Comparison of ENCODE assay signal across 7 cellular contexts in genomic region chr17:18141210-18141803, GRCh38. TPM values are rescaled to one million over a fixed set of nuclear protein-coding genes. Genes with fewer than 3 reads are reported as not detected.
DNase-seq lines count a peak whose midpoint lies in the region; ATAC-seq, FAIRE-seq and TF ChIP-seq lines count a peak whose summit lies in the region.

No MANE protein-coding gene starts in this region.

- FAIRE-seq in keratinocyte (lab: Jason Lieb, UNC) = peak; percentile 67

- no peaks in the 10 kb centered on the region for H3K4me1 Mint-ChIP-seq in stimulated activated naive CD8-positive, alpha-beta T cell treated with anti-CD3 and anti-CD28 coated beads, Interleukin-15, amount 100 ng/mL, for 72 hours

- no peaks in the 10 kb centered on the region for H3K9me1 ChIP-seq in keratinocyte (ENCODE audit: control insufficient read depth, extremely low read depth, insufficient read depth, low read length)

- no peak overlapping the region for H3K4me2 ChIP-seq in keratinocyte (ENCODE audit: control insufficient read depth, extremely low read depth, insufficient read depth, low read depth, low read length)

- peak; percentile 68 for ATAC-seq in body of pancreas
- ATAC-seq in stimulated activated naive CD8-positive, alpha-beta T cell treated with anti-CD3 and anti-CD28 coated beads, Interleukin-15, amount 100 ng/mL, for 72 hours = peak; percentile 56

- no peak overlapping the region for H3K27ac Mint-ChIP-seq in stimulated activated naive CD8-positive, alpha-beta T cell treated with anti-CD3 and anti-CD28 coated beads, Interleukin-15, amount 100 ng/mL, for 72 hours

- no peak overlapping the region for H3K4me3 ChIP-seq in Peyer's patch
- no peak overlapping the region for H3K4me3 ChIP-seq in body of pancreas
- H3K4me3 ChIP-seq in keratinocyte (ENCODE audit: control insufficient read depth in 2 of 3, extremely low read depth in 1 of 3, insufficient read depth in 2 of 3, low read depth in 1 of 3, low read length in 3 of 3) = no peak overlapping the region

- peak; percentile 1 for DNase-seq in DMS79 (lab: John Stamatoyannopoulos, UW)
- DNase-seq in HPDE6-E6E7 (ENCODE audit: extremely low spot score) = peak; percentile 57
- DNase-seq in Peyer's patch = peak in 2 of 3 donors; percentile 29 to 58
- peak in 3 of 4 donors; percentile 33 to 58 (median 42) for DNase-seq in body of pancreas
- DNase-seq in keratinocyte (ENCODE audit: low read depth, low spot score) = no peak
- DNase-seq in stimulated activated naive CD8-positive, alpha-beta T cell treated with anti-CD3 and anti-CD28 coated beads, Interleukin-15, amount 100 ng/mL, for 72 hours = peak in 1 of 2 donors; percentile 36
- no peak for DNase-seq in ecto neural progenitor cell (ENCODE audit: low spot score)

- no peaks in the 10 kb centered on the region for H3K27me3 Mint-ChIP-seq in stimulated activated naive CD8-positive, alpha-beta T cell treated with anti-CD3 and anti-CD28 coated beads, Interleukin-15, amount 100 ng/mL, for 72 hours

- dilution Hi-C loops in keratinocyte (cut with MboI; ENCODE audit: extremely low pct_ligation_motif_present, low sequenced_read_pairs) = no loop called here

- intact Hi-C loops in body of pancreas (cut with DNase I) = no loop called here

- H3K9me3 Mint-ChIP-seq in stimulated activated naive CD8-positive, alpha-beta T cell treated with anti-CD3 and anti-CD28 coated beads, Interleukin-15, amount 100 ng/mL, for 72 hours = no peaks in the 10 kb centered on the region

- TF ChIP-seq POLR2A in Peyer's patch (IDR thresholded peaks at IDR 0.05) = no peak
- TF ChIP-seq POLR2A in body of pancreas (IDR thresholded peaks at IDR 0.05) = no peak

- no peak overlapping the region for H3K4me3 Mint-ChIP-seq in stimulated activated naive CD8-positive, alpha-beta T cell treated with anti-CD3 and anti-CD28 coated beads, Interleukin-15, amount 100 ng/mL, for 72 hours

- 19 to 23% methylated on average over 6 to 9 of the region's 9 CpGs for whole genome bisulfite sequencing in body of pancreas, 2 donors

- H4K20me1 ChIP-seq in keratinocyte (ENCODE audit: control insufficient read depth, extremely low read depth, insufficient read depth, low read length) = no peaks in the 10 kb centered on the region

- no peak overlapping the region for H3K9ac ChIP-seq in keratinocyte (ENCODE audit: control insufficient read depth, extremely low read depth, insufficient read depth, low read length)

- no peak overlapping the region for H3K27ac ChIP-seq in Peyer's patch
- H3K27ac ChIP-seq in body of pancreas = no peak overlapping the region
- no peak overlapping the region for H3K27ac ChIP-seq in keratinocyte (ENCODE audit: control insufficient read depth, insufficient read depth, low read length)

- H3K9me3 ChIP-seq in Peyer's patch (no peaks in the 10 kb centered on the region), body of pancreas (no peaks in the 10 kb centered on the region), keratinocyte (ENCODE audit: control insufficient read depth, low read depth, low read length) (no peaks in the 10 kb centered on the region)

- H3K4me1 ChIP-seq in Peyer's patch = no peaks in the 10 kb centered on the region
- peaks cover 6% of the 10 kb centered on the region for H3K4me1 ChIP-seq in body of pancreas
- H3K4me1 ChIP-seq in keratinocyte (ENCODE audit: control insufficient read depth, extremely low read depth, insufficient read depth, low read length) = no peaks in the 10 kb centered on the region

- H3K79me2 ChIP-seq in keratinocyte (ENCODE audit: control insufficient read depth, insufficient read depth, low read length) = no peaks in the 10 kb centered on the region

- TF ChIP-seq CTCF in Peyer's patch (IDR thresholded peaks at IDR 0.05) = peak in 5 of 6 experiments; percentile 59 to 84 (median 74)
- peak; percentile 21 to 80 (median 59) for TF ChIP-seq CTCF in body of pancreas (IDR thresholded peaks at IDR 0.05)
- peak; percentile 0 to 45 (median 35) for TF ChIP-seq CTCF in keratinocyte (optimal IDR thresholded peaks at IDR 0.05 in 1 of 3, IDR thresholded peaks at IDR 0.05 in 1 of 3, conservative IDR thresholded peaks at IDR 0.05 in 1 of 3; ENCODE audit: extremely low read depth in 1 of 3, insufficient read depth in 2 of 3, low read length in 3 of 3)

- H2AFZ ChIP-seq in keratinocyte (ENCODE audit: control insufficient read depth, low read length) = no peak overlapping the region

- no peaks in the 10 kb centered on the region for H3K36me3 ChIP-seq in Peyer's patch
- no peaks in the 10 kb centered on the region for H3K36me3 ChIP-seq in body of pancreas (replicated peaks in 1 of 2; ENCODE audit: insufficient read depth in 1 of 2, low read depth in 2 of 2)
- no peaks in the 10 kb centered on the region for H3K36me3 ChIP-seq in keratinocyte (ENCODE audit: control insufficient read depth in 2 of 2, extremely low read depth in 1 of 2, insufficient read depth in 2 of 2, low read length in 2 of 2)

- H3K27me3 ChIP-seq in Peyer's patch = no peaks in the 10 kb centered on the region
- H3K27me3 ChIP-seq in body of pancreas = no peaks in the 10 kb centered on the region
- peaks cover 11% of the 10 kb centered on the region for H3K27me3 ChIP-seq in keratinocyte (ENCODE audit: control insufficient read depth, extremely low read depth, insufficient read depth, low read length)

RNA-seq across cellular contexts. Expression of gene MYO15A, which starts 32.8 kb away (rescaled TPM):
- total RNA-seq in Peyer's patch = 1 to 10 TPM in 3 of 4 donors, not detected in 1; 3.6 to 5.0 (median 3.8) TPM
- total RNA-seq in body of pancreas = 1 to 10 TPM in 1 of 2 donors, under 1 TPM in 1; under 0.01 to 1.3 TPM
- 0.20 to 0.53 TPM (median 0.25 TPM) in 3 replicates for polyA plus RNA-seq in keratinocyte
- polyA plus RNA-seq in keratinocyte (2011; ENCODE audit: low read depth) = 0.06 TPM
- polyA plus RNA-seq in keratinocyte (2011; cell fraction: cytosol; rRNA removed) = 0.10 and 0.27 TPM in 2 replicates
- polyA plus RNA-seq in keratinocyte (2011; cell fraction: nucleus; rRNA removed) = 1.1 and 1.8 TPM in 2 replicates
- 0.21 and 0.28 TPM in 2 replicates for polyA plus RNA-seq in keratinocyte (2012; ENCODE audit: low replicate concordance)
- 0.13 to 0.54 TPM in 2 of 3 replicates, not detected in the other for polyA minus RNA-seq in keratinocyte
- polyA minus RNA-seq in keratinocyte (2011; cell fraction: cytosol; rRNA and poly(A)+ RNA removed) = not detected
- polyA minus RNA-seq in keratinocyte (2011; cell fraction: nucleus; rRNA and poly(A)+ RNA removed) = 0.08 and 0.21 TPM in 2 replicates

RNA-seq across cellular contexts. Expression of gene ALKBH5, which starts 42.3 kb away (rescaled TPM):
- total RNA-seq in Peyer's patch = 10 to 100 TPM; 65.6 to 78.5 (median 72.9) TPM
- total RNA-seq in body of pancreas = 10 to 100 TPM; 45.4 to 48.8 TPM
- polyA plus RNA-seq in keratinocyte = 41.5 to 71.3 TPM (median 50.2 TPM) in 3 replicates
- 17.1 TPM for polyA plus RNA-seq in keratinocyte (2011; ENCODE audit: low read depth)
- 51.0 and 54.6 TPM in 2 replicates for polyA plus RNA-seq in keratinocyte (2011; cell fraction: cytosol; rRNA removed)
- polyA plus RNA-seq in keratinocyte (2011; cell fraction: nucleus; rRNA removed) = 30.2 and 31.4 TPM in 2 replicates
- 27.8 and 45.8 TPM in 2 replicates for polyA plus RNA-seq in keratinocyte (2012; ENCODE audit: low replicate concordance)
- polyA minus RNA-seq in keratinocyte = 85.6 to 109 TPM (median 91.2 TPM) in 3 replicates
- polyA minus RNA-seq in keratinocyte (2011; cell fraction: cytosol; rRNA and poly(A)+ RNA removed) = 113 TPM
- 29.6 and 33.9 TPM in 2 replicates for polyA minus RNA-seq in keratinocyte (2011; cell fraction: nucleus; rRNA and poly(A)+ RNA removed)

RNA-seq across cellular contexts. Expression of gene DRG2, which starts 53.6 kb away (rescaled TPM):
- total RNA-seq in Peyer's patch = 10 to 100 TPM; 24.0 to 65.2 (median 48.5) TPM
- 10 to 100 TPM; 17.8 to 30.1 TPM for total RNA-seq in body of pancreas
- 33.3 to 49.2 TPM (median 36.4 TPM) in 3 replicates for polyA plus RNA-seq in keratinocyte
- polyA plus RNA-seq in keratinocyte (2011; ENCODE audit: low read depth) = 24.8 TPM
- polyA plus RNA-seq in keratinocyte (2011; cell fraction: cytosol; rRNA removed) = 27.7 and 40.4 TPM in 2 replicates
- polyA plus RNA-seq in keratinocyte (2011; cell fraction: nucleus; rRNA removed) = 53.0 and 61.9 TPM in 2 replicates
- polyA plus RNA-seq in keratinocyte (2012; ENCODE audit: low replicate concordance) = 20.5 and 41.5 TPM in 2 replicates
- polyA minus RNA-seq in keratinocyte = 37.7 to 57.3 TPM (median 39.7 TPM) in 3 replicates
- 26.7 TPM for polyA minus RNA-seq in keratinocyte (2011; cell fraction: cytosol; rRNA and poly(A)+ RNA removed)
- polyA minus RNA-seq in keratinocyte (2011; cell fraction: nucleus; rRNA and poly(A)+ RNA removed) = 33.6 and 34.4 TPM in 2 replicates

Comparison
In these comparisons a context has a peak if more than half of its experiments do, and no peak if none do; other contexts are left out.
1. DNase-seq: peak in DMS79 (single experiment), HPDE6-E6E7 (single experiment), Peyer's patch (2 of 3) and body of pancreas (3 of 4); none in keratinocyte (single experiment) and ecto neural progenitor cell (single experiment).
2. Peak in every context shown above with its lines, with median percentiles within 50 percentile points of each other: CTCF ChIP-seq.